ENCODE assay signal across 9 cellular contexts in the genomic region with DNA sequence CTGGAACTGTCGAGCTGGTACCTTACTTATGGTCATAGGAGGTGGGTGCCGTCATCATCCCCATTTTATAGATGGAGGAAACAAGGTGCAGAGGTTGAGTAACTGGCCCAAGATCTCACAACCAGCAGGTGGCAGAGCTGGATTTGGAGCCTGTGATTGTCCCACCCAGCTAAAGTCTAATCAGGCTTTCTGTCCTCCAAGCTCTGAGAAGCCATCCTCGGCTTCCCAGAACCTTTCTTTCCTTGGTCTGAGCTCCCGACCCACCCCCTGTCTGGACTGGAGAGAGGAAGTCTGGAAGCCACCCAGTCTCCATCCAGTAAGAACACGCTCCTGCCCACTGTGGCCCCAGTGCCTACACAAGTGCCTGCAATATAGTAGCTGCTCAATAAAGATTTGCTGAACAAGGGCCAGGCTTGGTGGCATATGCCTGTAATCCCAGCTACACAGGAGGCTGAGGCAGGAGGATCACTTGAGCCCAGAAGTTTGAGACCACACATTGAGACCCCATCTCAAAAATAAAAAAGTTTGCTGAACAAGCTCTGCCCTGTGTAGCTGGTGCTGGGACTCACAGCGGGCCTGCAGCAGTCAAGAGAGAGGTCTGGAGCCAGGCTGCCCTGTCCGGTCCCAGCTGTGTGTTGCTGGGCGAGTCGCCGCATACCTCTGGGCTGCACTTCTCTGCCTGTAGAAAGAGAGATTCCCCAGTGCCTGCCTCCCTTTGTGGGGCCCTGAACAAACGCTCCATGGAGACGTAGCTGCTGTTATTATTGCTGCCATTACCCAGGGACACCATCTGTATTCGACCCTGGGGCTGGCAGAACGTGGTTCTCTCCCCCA. TPM values are rescaled to one million over a fixed set of nuclear protein-coding genes. Genes with fewer than 3 reads are reported as not detected.
DNase-seq lines count a peak whose midpoint lies in the region; ATAC-seq and TF ChIP-seq lines count a peak whose summit lies in the region.
"Had no signal": no experiment of that assay in that cellular context is flagged by ENCODE, and none has a peak within 500 bp of the region (broad histone marks: within the 10 kb centered on the region; RNA-seq: fewer than 3 reads in every experiment).

No MANE protein-coding gene starts in this region.

- no peaks in the 10 kb centered on the region for H3K4me1 Mint-ChIP-seq in CD4-positive, alpha-beta memory T cell
- H3K4me1 Mint-ChIP-seq: central memory CD8-positive, alpha-beta T cell had no signal

- H3K27me3 Mint-ChIP-seq in CD4-positive, alpha-beta memory T cell = peaks cover 6 to 15% of the 10 kb centered on the region in 2 donors

- no TSS peak for BruUV-seq in mammary epithelial cell (replicated peaks; lab: Mats Ljungman, UMichigan)

- H3K79me2 ChIP-seq in KMS-11 (ENCODE audit: insufficient read depth, low read depth) (no peaks in the 10 kb centered on the region), mammary epithelial cell (ENCODE audit: insufficient read depth, low read length) (no peaks in the 10 kb centered on the region), osteoblast (ENCODE audit: insufficient read depth, low read length) (no peaks in the 10 kb centered on the region)

- H3K27ac ChIP-seq in KMS-11 (no peak overlapping the region), mammary epithelial cell (ENCODE audit: insufficient read depth, low read depth, low read length) (no peak overlapping the region), osteoblast (ENCODE audit: low read depth, low read length) (no peak overlapping the region)
- H3K27ac ChIP-seq in CD4-positive, alpha-beta memory T cell (ENCODE audit: low read depth, low read length) = no peak overlapping the region

- no peak overlapping the region for H3K4me3 ChIP-seq in KMS-11 (IDR thresholded peaks at IDR 0.05; ENCODE audit: insufficient read depth, low read depth, low read length)
- H3K4me3 ChIP-seq in mammary epithelial cell (replicated peaks in 1 of 3; ENCODE audit: insufficient read depth in 1 of 3, low read depth in 2 of 3, low read length in 3 of 3) = no peak overlapping the region
- H3K4me3 ChIP-seq in osteoblast (ENCODE audit: insufficient read depth, low read length) = no peak overlapping the region
- no peak overlapping the region for H3K4me3 ChIP-seq in CD4-positive, alpha-beta memory T cell (ENCODE audit: low read length in 2 of 2)

- DNase-seq in NCI-H146 (lab: John Stamatoyannopoulos, UW) (peak; percentile 18), NCI-H146 treated with DMSO at 0.1 percent for 48 hours (lab: John Stamatoyannopoulos, UW; ENCODE audit: unreplicated experiment) (no peak), mammary epithelial cell (no peak), osteoblast (ENCODE audit: insufficient read length, low spot score, missing footprints) (peak; percentile 88), cerebellar nuclear complex (lab: John Stamatoyannopoulos, UW) (no peak)
- no peak for DNase-seq in CD4-positive, alpha-beta memory T cell

- H3K4me1 ChIP-seq in KMS-11 (ENCODE audit: low read depth, poor library complexity, severe bottlenecking) (no peaks in the 10 kb centered on the region), mammary epithelial cell (ENCODE audit: insufficient read depth, low read length) (no peaks in the 10 kb centered on the region), osteoblast (ENCODE audit: insufficient read depth, low read length) (no peaks in the 10 kb centered on the region)
- H3K4me1 ChIP-seq in CD4-positive, alpha-beta memory T cell (ENCODE audit: insufficient read depth, low read length) = no peaks in the 10 kb centered on the region

- H3K27me3 ChIP-seq in KMS-11 (ENCODE audit: insufficient read depth, low read depth) (peaks cover 28% of the 10 kb centered on the region; the same call in 1 of the 2 replicates), mammary epithelial cell (ENCODE audit: insufficient read depth, low read length) (no peaks in the 10 kb centered on the region), osteoblast (ENCODE audit: insufficient read depth, low read length) (peaks cover 24% of the 10 kb centered on the region)
- no peaks in the 10 kb centered on the region for H3K27me3 ChIP-seq in CD4-positive, alpha-beta memory T cell (ENCODE audit: insufficient read depth, low read length)

- H3K9me3 Mint-ChIP-seq in CD4-positive, alpha-beta memory T cell = no peaks in the 10 kb centered on the region
- H3K9me3 Mint-ChIP-seq: central memory CD8-positive, alpha-beta T cell had no signal

- H3K9ac ChIP-seq in KMS-11 = no peak overlapping the region
- no peak overlapping the region for H3K9ac ChIP-seq in mammary epithelial cell (ENCODE audit: insufficient read depth, low read length)

- H3K4me3 Mint-ChIP-seq in CD4-positive, alpha-beta memory T cell = no peak overlapping the region
- H3K4me3 Mint-ChIP-seq: central memory CD8-positive, alpha-beta T cell had no signal

- H3K4me2 ChIP-seq in KMS-11 (no peak overlapping the region), mammary epithelial cell (ENCODE audit: insufficient read depth, low read depth, low read length) (no peak overlapping the region), osteoblast (ENCODE audit: insufficient read depth, low read length) (no peak overlapping the region)

- no peaks in the 10 kb centered on the region for H3K36me3 Mint-ChIP-seq in CD4-positive, alpha-beta memory T cell

- H3K36me3 ChIP-seq in KMS-11 (ENCODE audit: insufficient read depth) (no peaks in the 10 kb centered on the region), mammary epithelial cell (ENCODE audit: insufficient read depth, low read length) (no peaks in the 10 kb centered on the region), osteoblast (ENCODE audit: insufficient read depth, low read length) (no peaks in the 10 kb centered on the region)
- H3K36me3 ChIP-seq in CD4-positive, alpha-beta memory T cell (ENCODE audit: insufficient read depth, low read length) = no peaks in the 10 kb centered on the region

- in situ Hi-C loops in mammary epithelial cell (cut with MboI; ENCODE audit: low sequenced_read_pairs in 2 of 2) = no loop called here

- POLR2A ChIA-PET in CD4-positive, alpha-beta memory T cell (lab: Charles Lee; ENCODE audit: partially characterized antibody) = no interaction called here

- peak; percentile 37 for TF ChIP-seq CTCF in KMS-11 (conservative IDR thresholded peaks at IDR 0.05; ENCODE audit: low read depth, low read length)
- peak; percentile 37 to 47 for TF ChIP-seq CTCF in mammary epithelial cell (conservative IDR thresholded peaks at IDR 0.05 in 1 of 2, IDR thresholded peaks at IDR 0.05 in 1 of 2; ENCODE audit: extremely low read depth in 1 of 2, insufficient read depth in 1 of 2, low read depth in 1 of 2, low read length in 2 of 2)
- TF ChIP-seq CTCF in osteoblast (IDR thresholded peaks at IDR 0.05; ENCODE audit: extremely low read depth, low read depth, low read length) = peak; percentile 46

- no peaks in the 10 kb centered on the region for H3K9me3 ChIP-seq in mammary epithelial cell (replicated peaks; ENCODE audit: insufficient read depth, low read length)
- no peaks in the 10 kb centered on the region for H3K9me3 ChIP-seq in osteoblast (ENCODE audit: low read depth, low read length)
- H3K9me3 ChIP-seq in CD4-positive, alpha-beta memory T cell (ENCODE audit: control insufficient read depth in 1 of 2, low read length in 2 of 2) = no peaks in the 10 kb centered on the region

- dilution Hi-C loops in mammary epithelial cell (cut with HindIII; ENCODE audit: low sequenced_read_pairs) = no loop called here

- CTCF ChIA-PET in mammary epithelial cell (lab: Charles Lee; ENCODE audit: low non-redundant PET) = interaction anchor here (0.6 kb wide), 1 partner anchor 71 kb away, joined by 4 read pairs; no protein-coding TSS in a partner anchor
- CTCF ChIA-PET in CD4-positive, alpha-beta memory T cell (lab: Charles Lee; ENCODE audit: partially characterized antibody) = interaction anchor here (1.0 to 1.5 kb wide), 2 partner anchors 70 to 165 kb away, joined by 3 to 6 read pairs; no protein-coding TSS in a partner anchor

- H3K27ac Mint-ChIP-seq in CD4-positive, alpha-beta memory T cell = no peak overlapping the region

- no peak for ATAC-seq in GM19395 (IDR thresholded peaks at IDR 0.05; ENCODE audit: unreplicated experiment)

- H2AFZ ChIP-seq in KMS-11 (ENCODE audit: low read depth) (no peak overlapping the region), mammary epithelial cell (ENCODE audit: low read depth, low read length) (no peak overlapping the region), osteoblast (ENCODE audit: low read length) (no peak overlapping the region)

- no peaks in the 10 kb centered on the region for H4K20me1 ChIP-seq in KMS-11 (ENCODE audit: insufficient read depth)
- H4K20me1 ChIP-seq in mammary epithelial cell (ENCODE audit: insufficient read depth, low read length) = no peaks in the 10 kb centered on the region
- H4K20me1 ChIP-seq in osteoblast (ENCODE audit: insufficient read depth, low read length) = no peaks in the 10 kb centered on the region

- 59% methylated on average over 14 of the region's 14 CpGs for WGBS in mammary epithelial cell (ENCODE audit: low coverage, missing lambda C conversion rate)

- intact Hi-C loops in mammary epithelial cell (cut with micrococcal nuclease) = loop anchor here (1.0 kb wide), 1 partner anchor 166 kb away; no protein-coding TSS in a partner anchor
- intact Hi-C loops in CD4-positive, alpha-beta memory T cell (cut with micrococcal nuclease) = no loop called here

RNA-seq across cellular contexts. Expression of a gene that starts 32.5 kb away (rescaled TPM):
- total RNA-seq in mammary epithelial cell = 10 to 100 TPM; 30.2 to 62.0 TPM
- 23.0 TPM for polyA plus RNA-seq in mammary epithelial cell
- 122 TPM for polyA minus RNA-seq in mammary epithelial cell
- total RNA-seq in osteoblast = 17.4 and 18.1 TPM in 2 replicates
- 10 to 100 TPM; 38.1 to 50.2 TPM for total RNA-seq in CD4-positive, alpha-beta memory T cell
- polyA plus RNA-seq in CD4-positive, alpha-beta memory T cell = 10 to 100 TPM; 13.3 to 23.9 TPM

RNA-seq across cellular contexts. Expression of a gene that starts 37.4 kb away (rescaled TPM):
- 10 to 100 TPM; 20.9 to 29.3 TPM for total RNA-seq in mammary epithelial cell
- polyA plus RNA-seq in mammary epithelial cell = 26.8 TPM
- 19.4 TPM for polyA minus RNA-seq in mammary epithelial cell
- total RNA-seq in osteoblast = 28.3 and 29.0 TPM in 2 replicates
- total RNA-seq in CD4-positive, alpha-beta memory T cell = 10 to 100 TPM; 21.7 to 23.0 TPM
- polyA plus RNA-seq in CD4-positive, alpha-beta memory T cell = 10 to 100 TPM; 42.2 to 54.3 TPM

Comparison
In these comparisons a context has a peak if more than half of its experiments do, and no peak if none do; other contexts are left out.
1. DNase-seq: peak in NCI-H146 (single experiment) and osteoblast (single experiment); none in NCI-H146 treated with DMSO at 0.1 percent for 48 hours (single experiment), mammary epithelial cell (single experiment), CD4-positive, alpha-beta memory T cell (0 of 5) and cerebellar nuclear complex (0 of 2).
2. Peak in every context shown above with its lines, with median percentiles within 50 percentile points of each other: CTCF ChIP-seq.